ENCODE assay signal across 25 cellular contexts in genomic region chr2:111623380-111623779, GRCh38.
"Had no signal": no experiment of that assay in that cellular context is flagged by ENCODE, and none has a peak within 500 bp of the region (broad histone marks: within the 10 kb centered on the region; RNA-seq: fewer than 3 reads in every experiment).

No MANE protein-coding gene starts in this region.

- H3K9me3 ChIP-seq: body of pancreas, testis, uterus had no signal

- H3K27ac Mint-ChIP-seq: activated CD4-positive, alpha-beta memory T cell treated with anti-CD3 and anti-CD28 coated beads, Interleukin-2, amount 10 ng/mL, durations not matched to agents 7 days and 5 days; activated naive CD4-positive, alpha-beta T cell treated with anti-CD3 and anti-CD28 coated beads, Interleukin-2, amount 10 ng/mL, durations not matched to agents 7 days and 5 days; activated T-cell treated with anti-CD3 and anti-CD28 coated beads, Interleukin-2, amount 50 U/mL, for 72 hours; mesothelial cell of epicardium; nephron; T-helper 1 cell treated with Interleukin-12 subunit alpha and Interleukin-12 subunit beta and Interleukin-4 antibody, amounts not matched to agents 30 μg/mL and 1 μg/mL, for 36 hours had no signal

- H3K4me2 ChIP-seq: hepatocyte had no signal

- DNase-seq: activated CD4-positive, alpha-beta memory T cell treated with anti-CD3 and anti-CD28 coated beads, Interleukin-2, amount 10 ng/mL, durations not matched to agents 7 days and 5 days; activated CD4-positive, alpha-beta T cell treated with anti-CD3 and anti-CD28 coated beads for 4 hours; activated CD4-positive, CD25-positive, alpha-beta regulatory T cell; activated effector memory CD4-positive, alpha-beta T cell treated with anti-CD3 and anti-CD28 coated beads, Interleukin-2, amount 50 U/mL, for 16 hours; activated naive CD4-positive, alpha-beta T cell treated with anti-CD3 and anti-CD28 coated beads, Interleukin-2, amount 10 ng/mL, durations not matched to agents 7 days and 5 days; activated T-cell treated with anti-CD3 and anti-CD28 coated beads, Interleukin-2, amount 50 U/mL, for 72 hours; body of pancreas; erythroblast; foreskin melanocyte; glutamatergic neuron; kidney glomerular epithelial cell; left ventricle myocardium inferior; nucleus accumbens; small intestine; stimulated activated CD4-positive, alpha-beta T cell treated with anti-CD3 and anti-CD28 coated beads, Interleukin-2, amount 100 ng/mL, for 24 hours; stimulated activated naive CD4-positive, alpha-beta T cell; testis; trophoblast cell; uterus had no signal

- ATAC-seq: activated T-cell treated with anti-CD3 and anti-CD28 coated beads, Interleukin-2, amount 50 U/mL, for 72 hours; body of pancreas; sciatic nerve had no signal

- H3K36me3 ChIP-seq: cardiac muscle cell, left ventricle myocardium inferior, uterus had no signal

- H3K4me3 ChIP-seq: body of pancreas, cardiac muscle cell, hepatocyte, left ventricle myocardium inferior, testis, uterus had no signal

- H3K4me3 Mint-ChIP-seq: activated CD4-positive, alpha-beta memory T cell treated with anti-CD3 and anti-CD28 coated beads, Interleukin-2, amount 10 ng/mL, durations not matched to agents 7 days and 5 days; activated naive CD4-positive, alpha-beta T cell treated with anti-CD3 and anti-CD28 coated beads, Interleukin-2, amount 10 ng/mL, durations not matched to agents 7 days and 5 days; activated T-cell treated with anti-CD3 and anti-CD28 coated beads, Interleukin-2, amount 50 U/mL, for 72 hours; mesothelial cell of epicardium; nephron; T-helper 1 cell treated with Interleukin-12 subunit alpha and Interleukin-12 subunit beta and Interleukin-4 antibody, amounts not matched to agents 30 μg/mL and 1 μg/mL, for 36 hours had no signal

- FAIRE-seq: small intestine had no signal

- H3K27me3 ChIP-seq: body of pancreas, cardiac muscle cell, hepatocyte, testis, uterus had no signal

- H3K27ac ChIP-seq: body of pancreas, cardiac muscle cell, hepatocyte, left ventricle myocardium inferior, testis, uterus had no signal

- H3K79me2 ChIP-seq: hepatocyte had no signal

- H2AFZ ChIP-seq: hepatocyte had no signal

- H3K4me1 ChIP-seq: body of pancreas, testis, uterus had no signal
